In genomic region chr1:167645161-167645560, GRCh38 we compare ENCODE assay signal across 14 cellular contexts. TPM values are rescaled to one million over a fixed set of nuclear protein-coding genes. Genes with fewer than 3 reads are reported as not detected.
DNase-seq lines count a peak whose midpoint lies in the region; ATAC-seq lines count a peak whose summit lies in the region.
"Had no signal": no experiment of that assay in that cellular context is flagged by ENCODE, and none has a peak within 500 bp of the region (broad histone marks: within the 10 kb centered on the region; RNA-seq: fewer than 3 reads in every experiment).

No MANE protein-coding gene starts in this region.

- H3K36me3 Mint-ChIP-seq in activated CD4-positive, alpha-beta T cell treated with anti-CD3 and anti-CD28 coated beads for 36 hours (ENCODE audit: low read depth), result peaks cover 41% of the 10 kb centered on the region
- H3K36me3 Mint-ChIP-seq in activated naive CD8-positive, alpha-beta T cell treated with anti-CD3 and anti-CD28 coated beads, Interleukin-2, amount 10 ng/mL, durations not matched to agents 7 days and 5 days, result peaks cover 44% of the 10 kb centered on the region
- H3K36me3 Mint-ChIP-seq in naive thymus-derived CD8-positive, alpha-beta T cell, result peaks cover 0 to 75% (median 5%) of the 10 kb centered on the region in 3 donors

- H3K27ac ChIP-seq in KOPT-K1 (ENCODE audit: low read depth, low read length, poor library complexity, severe bottlenecking), result peak overlapping the region; percentile 36
- H3K27ac ChIP-seq: uterus had no signal

- no peak for DNase-seq in activated CD4-positive, alpha-beta T cell treated with anti-CD3 and anti-CD28 coated beads for 36 hours
- DNase-seq in activated CD4-positive, alpha-beta T cell treated with anti-CD3 and anti-CD28 coated beads, Interleukin-2, amount 50 U/mL, for 48 hours, result no peak
- DNase-seq in activated naive CD8-positive, alpha-beta T cell treated with anti-CD3 and anti-CD28 coated beads, Interleukin-2, amount 10 ng/mL, durations not matched to agents 7 days and 5 days, result no peak
- no peak for DNase-seq in naive thymus-derived CD8-positive, alpha-beta T cell
- DNase-seq in stimulated activated CD4-positive, alpha-beta T cell treated with anti-CD3 and anti-CD28 coated beads, Interleukin-12 subunit alpha, Interleukin-12 subunit beta, amount 100 ng/mL, for 4 hours, result no peak
- DNase-seq in LoVo (ENCODE audit: low spot score), result no peak
- DNase-seq: activated CD4-positive, CD25-positive, alpha-beta regulatory T cell; aorta; NCI-H1092 treated with DMSO at 0.1 percent for 48 hours; NCI-H82; retina; uterus had no signal

- no peaks in the 10 kb centered on the region for H3K9me3 ChIP-seq in KOPT-K1 (ENCODE audit: insufficient read depth, low read length, poor library complexity, severe bottlenecking)
- H3K9me3 ChIP-seq: uterus had no signal

- no peaks in the 10 kb centered on the region for H3K9me3 Mint-ChIP-seq in activated CD4-positive, alpha-beta T cell treated with anti-CD3 and anti-CD28 coated beads for 36 hours (ENCODE audit: low read depth)
- H3K9me3 Mint-ChIP-seq in activated naive CD8-positive, alpha-beta T cell treated with anti-CD3 and anti-CD28 coated beads, Interleukin-2, amount 10 ng/mL, durations not matched to agents 7 days and 5 days, result no peaks in the 10 kb centered on the region
- H3K9me3 Mint-ChIP-seq in naive thymus-derived CD8-positive, alpha-beta T cell, result no peaks in the 10 kb centered on the region

- CTCF ChIA-PET in activated CD4-positive, alpha-beta T cell treated with anti-CD3 and anti-CD28 coated beads for 36 hours (lab: Charles Lee), result interaction anchor here (0.6 to 1.9 kb wide), 3 partner anchors 11 to 45 kb away, joined by 3 to 8 read pairs (median 4); no protein-coding TSS in a partner anchor

- no peaks in the 10 kb centered on the region for H3K27me3 Mint-ChIP-seq in activated CD4-positive, alpha-beta T cell treated with anti-CD3 and anti-CD28 coated beads for 36 hours
- H3K27me3 Mint-ChIP-seq in activated naive CD8-positive, alpha-beta T cell treated with anti-CD3 and anti-CD28 coated beads, Interleukin-2, amount 10 ng/mL, durations not matched to agents 7 days and 5 days, result no peaks in the 10 kb centered on the region
- no peaks in the 10 kb centered on the region for H3K27me3 Mint-ChIP-seq in naive thymus-derived CD8-positive, alpha-beta T cell

- peak overlapping the region; percentile 61 for H3K27ac Mint-ChIP-seq in activated CD4-positive, alpha-beta T cell treated with anti-CD3 and anti-CD28 coated beads for 36 hours
- peak overlapping the region; percentile 56 for H3K27ac Mint-ChIP-seq in activated naive CD8-positive, alpha-beta T cell treated with anti-CD3 and anti-CD28 coated beads, Interleukin-2, amount 10 ng/mL, durations not matched to agents 7 days and 5 days
- peak overlapping the region; percentile 65 to 100 (median 85) for H3K27ac Mint-ChIP-seq in naive thymus-derived CD8-positive, alpha-beta T cell

- POLR2A ChIA-PET in activated CD4-positive, alpha-beta T cell treated with anti-CD3 and anti-CD28 coated beads for 36 hours (lab: Charles Lee), result no interaction called here
- POLR2A ChIA-PET in activated naive CD8-positive, alpha-beta T cell treated with anti-CD3 and anti-CD28 coated beads, Interleukin-2, amount 10 ng/mL, durations not matched to agents 7 days and 5 days (lab: Charles Lee), result no interaction called here
- POLR2A ChIA-PET in naive thymus-derived CD8-positive, alpha-beta T cell (lab: Charles Lee), result interaction anchor here (0.7 to 1.5 kb wide), 4 partner anchors 15 to 70 kb away, joined by 3 read pairs; no protein-coding TSS in a partner anchor

- ATAC-seq in activated CD4-positive, alpha-beta T cell treated with anti-CD3 and anti-CD28 coated beads for 36 hours, result no peak
- ATAC-seq in activated naive CD8-positive, alpha-beta T cell treated with anti-CD3 and anti-CD28 coated beads, Interleukin-2, amount 10 ng/mL, durations not matched to agents 7 days and 5 days (ENCODE audit: low read depth), result no peak
- no peak for ATAC-seq in naive thymus-derived CD8-positive, alpha-beta T cell
- no peak for ATAC-seq in HG03139 (IDR thresholded peaks at IDR 0.05; ENCODE audit: unreplicated experiment)

- intact Hi-C loops in activated CD4-positive, alpha-beta T cell treated with anti-CD3 and anti-CD28 coated beads for 36 hours (cut with DNase I, micrococcal nuclease), result no loop called here

- peaks cover 56% of the 10 kb centered on the region for H3K36me3 ChIP-seq in KOPT-K1 (ENCODE audit: insufficient read depth, low read length)
- H3K36me3 ChIP-seq: uterus had no signal

- peaks cover 79% of the 10 kb centered on the region for H3K4me1 Mint-ChIP-seq in activated CD4-positive, alpha-beta T cell treated with anti-CD3 and anti-CD28 coated beads for 36 hours
- peaks cover 69% of the 10 kb centered on the region for H3K4me1 Mint-ChIP-seq in activated naive CD8-positive, alpha-beta T cell treated with anti-CD3 and anti-CD28 coated beads, Interleukin-2, amount 10 ng/mL, durations not matched to agents 7 days and 5 days
- peaks cover 63 to 95% (median 92%) of the 10 kb centered on the region in 4 donors for H3K4me1 Mint-ChIP-seq in naive thymus-derived CD8-positive, alpha-beta T cell

- H3K4me3 Mint-ChIP-seq in activated CD4-positive, alpha-beta T cell treated with anti-CD3 and anti-CD28 coated beads for 36 hours, result no peak overlapping the region
- no peak overlapping the region for H3K4me3 Mint-ChIP-seq in activated naive CD8-positive, alpha-beta T cell treated with anti-CD3 and anti-CD28 coated beads, Interleukin-2, amount 10 ng/mL, durations not matched to agents 7 days and 5 days
- H3K4me3 Mint-ChIP-seq in naive thymus-derived CD8-positive, alpha-beta T cell, result peak overlapping the region in 5 of 10 donors; percentile 20 to 78 (median 37)

RNA-seq across cellular contexts. Expression of gene RCSD1, which starts 15.1 kb away (rescaled TPM):
- total RNA-seq in activated CD4-positive, alpha-beta T cell treated with anti-CD3 and anti-CD28 coated beads for 36 hours, result 10 to 100 TPM; 59.9 to 62.0 TPM
- total RNA-seq in activated naive CD8-positive, alpha-beta T cell treated with anti-CD3 and anti-CD28 coated beads, Interleukin-2, amount 10 ng/mL, durations not matched to agents 7 days and 5 days, result 100 to 1,000 TPM; 131 to 133 TPM
- 100 to 1,000 TPM; 149 to 156 TPM for total RNA-seq in naive thymus-derived CD8-positive, alpha-beta T cell
- 100 to 1,000 TPM; 121 to 132 (median 124) TPM for polyA plus RNA-seq in naive thymus-derived CD8-positive, alpha-beta T cell
